ENCODE assay signal across 21 cellular contexts in genomic region chr15:93213281-93213680, GRCh38.
"Had no signal": no experiment of that assay in that cellular context is flagged by ENCODE, and none has a peak within 500 bp of the region (broad histone marks: within the 10 kb centered on the region; RNA-seq: fewer than 3 reads in every experiment).

No MANE protein-coding gene starts in this region.

- H3K27ac Mint-ChIP-seq: memory B cell; mesothelial cell of epicardium; naive thymus-derived CD4-positive, alpha-beta T cell; nephron progenitor cell; stimulated activated effector memory CD8-positive, alpha-beta T cell treated with anti-CD3 and anti-CD28 coated beads, Interleukin-12 subunit alpha, Interleukin-12 subunit beta, amount 100 ng/mL, for 72 hours; type B pancreatic cell had no signal

- H3K4me1 ChIP-seq: gastroesophageal sphincter, lower lobe of right lung, parathyroid adenoma, prostate gland, thyroid gland had no signal

- H3K27ac ChIP-seq: coronary artery, gastroesophageal sphincter, lower lobe of right lung, parathyroid adenoma, prostate gland, suprapubic skin, thyroid gland had no signal

- H3K9me3 Mint-ChIP-seq: stimulated activated effector memory CD8-positive, alpha-beta T cell treated with anti-CD3 and anti-CD28 coated beads, Interleukin-12 subunit alpha, Interleukin-12 subunit beta, amount 100 ng/mL, for 72 hours; type B pancreatic cell had no signal

- H3K27me3 ChIP-seq: gastroesophageal sphincter, suprapubic skin, thyroid gland had no signal

- DNase-seq: cerebellar nuclear complex; effector memory CD4-positive, alpha-beta T cell; glutamatergic neuron; hippocampal formation; lower lobe of right lung; naive thymus-derived CD4-positive, alpha-beta T cell; nephron progenitor cell; stimulated activated CD4-positive, alpha-beta T cell treated with anti-CD3 and anti-CD28 coated beads, Interleukin-4, amount 100 ng/mL, for 1 hour; stimulated activated CD8-positive, alpha-beta memory T cell treated with anti-CD3 and anti-CD28 coated beads, Interleukin-4, amount 100 ng/mL, for 48 hours; stimulated activated naive CD8-positive, alpha-beta T cell treated with anti-CD3 and anti-CD28 coated beads, Interleukin-15, Interleukin-2, amounts not matched to agents 100 U/mL and 50 U/mL, for 24 hours; thyroid gland had no signal

- H3K9ac ChIP-seq: parathyroid adenoma had no signal

- ATAC-seq: esophagus mucosa; gastroesophageal sphincter; lower lobe of right lung; naive thymus-derived CD4-positive, alpha-beta T cell; stimulated activated effector memory CD8-positive, alpha-beta T cell treated with anti-CD3 and anti-CD28 coated beads, Interleukin-12 subunit alpha, Interleukin-12 subunit beta, amount 100 ng/mL, for 72 hours; stimulated activated naive CD8-positive, alpha-beta T cell treated with anti-CD3 and anti-CD28 coated beads, Interleukin-15, Interleukin-2, amounts not matched to agents 100 U/mL and 50 U/mL, for 24 hours had no signal

- H3K9me3 ChIP-seq: gastroesophageal sphincter, lower lobe of right lung, prostate gland, suprapubic skin, thyroid gland had no signal

- H3K27me3 Mint-ChIP-seq: type B pancreatic cell had no signal

- H3K4me3 ChIP-seq: coronary artery, gastroesophageal sphincter, lower lobe of right lung, prostate gland, suprapubic skin, thyroid gland had no signal

- H3K4me3 Mint-ChIP-seq: memory B cell; mesothelial cell of epicardium; naive thymus-derived CD4-positive, alpha-beta T cell; nephron progenitor cell; stimulated activated effector memory CD8-positive, alpha-beta T cell treated with anti-CD3 and anti-CD28 coated beads, Interleukin-12 subunit alpha, Interleukin-12 subunit beta, amount 100 ng/mL, for 72 hours; type B pancreatic cell had no signal

- H3K4me1 Mint-ChIP-seq: memory B cell, nephron progenitor cell had no signal

- H3K36me3 ChIP-seq: gastroesophageal sphincter, lower lobe of right lung, prostate gland, suprapubic skin, thyroid gland had no signal

- H3K36me3 Mint-ChIP-seq: memory B cell; mesothelial cell of epicardium; stimulated activated effector memory CD8-positive, alpha-beta T cell treated with anti-CD3 and anti-CD28 coated beads, Interleukin-12 subunit alpha, Interleukin-12 subunit beta, amount 100 ng/mL, for 72 hours; type B pancreatic cell had no signal
